9 cellular contexts compared by ENCODE assay signal in genomic region chr22:21666786-21667185, GRCh38. TPM values are rescaled to one million over a fixed set of nuclear protein-coding genes. Genes with fewer than 3 reads are reported as not detected.
DNase-seq lines count a peak whose midpoint lies in the region; ATAC-seq, FAIRE-seq and TF ChIP-seq lines count a peak whose summit lies in the region.
"Had no signal": no experiment of that assay in that cellular context is flagged by ENCODE, and none has a peak within 500 bp of the region (broad histone marks: within the 10 kb centered on the region; RNA-seq: fewer than 3 reads in every experiment).

No MANE protein-coding gene starts in this region.

- ATAC-seq in memory B cell (ENCODE audit: low read depth) (no peak), HG02852 (IDR thresholded peaks at IDR 0.05; ENCODE audit: unreplicated experiment) (no peak)

- no peaks in the 10 kb centered on the region for H3K9me3 Mint-ChIP-seq in astrocyte (ENCODE audit: unreplicated experiment)
- H3K9me3 Mint-ChIP-seq in memory B cell, result no peaks in the 10 kb centered on the region

- peaks cover 27% of the 10 kb centered on the region for H3K79me2 ChIP-seq in astrocyte (ENCODE audit: insufficient read depth, low read length)

- H3K4me3 Mint-ChIP-seq in astrocyte (ENCODE audit: unreplicated experiment) (peak overlapping the region; percentile 90), memory B cell (peak overlapping the region; percentile 94)

- no peaks in the 10 kb centered on the region for H3K27me3 ChIP-seq in cardiac muscle cell
- H3K27me3 ChIP-seq in astrocyte (ENCODE audit: insufficient read depth, low read length), result no peaks in the 10 kb centered on the region

- H3K4me1 Mint-ChIP-seq in astrocyte (ENCODE audit: low read depth, unreplicated experiment) (peaks cover 4% of the 10 kb centered on the region), memory B cell (peaks cover 15% of the 10 kb centered on the region)

- no peaks in the 10 kb centered on the region for H3K4me1 ChIP-seq in cardiac muscle cell (ENCODE audit: low read depth)
- H3K4me1 ChIP-seq in astrocyte (ENCODE audit: insufficient read depth, low read length), result no peaks in the 10 kb centered on the region
- no peaks in the 10 kb centered on the region for H3K4me1 ChIP-seq in urinary bladder (ENCODE audit: insufficient read depth)

- TF ChIP-seq CTCF in cardiac muscle cell (IDR thresholded peaks at IDR 0.05; ENCODE audit: low read depth, low read length) (no peak), astrocyte (IDR thresholded peaks at IDR 0.05; ENCODE audit: insufficient read depth, low read depth, low read length) (no peak)

- intact Hi-C loops in cardiac septum (cut with DNase I), result loop anchor here (5.0 kb wide), 1 partner anchor 276 kb away; no protein-coding TSS in a partner anchor

- H3K4me3 ChIP-seq in cardiac muscle cell, result peak overlapping the region; percentile 60
- H3K4me3 ChIP-seq in astrocyte (ENCODE audit: insufficient read depth, low read depth, low read length), result peak overlapping the region; percentile 51
- peak overlapping the region; percentile 66 for H3K4me3 ChIP-seq in urinary bladder (ENCODE audit: low read depth, low read length)

- no peaks in the 10 kb centered on the region for H3K9me3 ChIP-seq in cardiac muscle cell (ENCODE audit: low read depth)
- H3K9me3 ChIP-seq in astrocyte (ENCODE audit: insufficient read depth, low read depth, low read length), result no peaks in the 10 kb centered on the region

- no peak for DNase-seq in cardiac muscle cell (ENCODE audit: low read depth in 1 of 2, low spot score in 1 of 2)
- no peak for DNase-seq in cardiac septum (ENCODE audit: low spot score)
- DNase-seq in astrocyte (ENCODE audit: low read depth), result no peak
- no peak for DNase-seq in memory B cell (ENCODE audit: low spot score in 2 of 2)
- DNase-seq in superior temporal gyrus (ENCODE audit: extremely low spot score), result no peak
- DNase-seq in HuH-7 (ENCODE audit: low spot score), result no peak
- DNase-seq: NCI-H1436 treated with DMSO at 0.1 percent for 48 hours had no signal

- H3K4me2 ChIP-seq in astrocyte (ENCODE audit: low read length), result peak overlapping the region; percentile 82

- H3K27ac Mint-ChIP-seq in astrocyte (ENCODE audit: unreplicated experiment), result peak overlapping the region; percentile 97
- peak overlapping the region; percentile 94 for H3K27ac Mint-ChIP-seq in memory B cell

- no peak for FAIRE-seq in astrocyte (lab: Jason Lieb, UNC)

- peak overlapping the region; percentile 82 for H3K27ac ChIP-seq in cardiac muscle cell
- H3K27ac ChIP-seq in astrocyte (ENCODE audit: low read depth, low read length), result no peak overlapping the region
- H3K27ac ChIP-seq in urinary bladder (ENCODE audit: low read depth), result no peak overlapping the region

- peaks cover 12% of the 10 kb centered on the region for H4K20me1 ChIP-seq in astrocyte (ENCODE audit: insufficient read depth, low read length)

- H3K36me3 Mint-ChIP-seq in astrocyte (ENCODE audit: low read depth, unreplicated experiment) (peaks cover 2% of the 10 kb centered on the region), memory B cell (peaks cover 7% of the 10 kb centered on the region)

- peaks cover 2% of the 10 kb centered on the region for H3K27me3 Mint-ChIP-seq in astrocyte (ENCODE audit: low read depth, unreplicated experiment)
- H3K27me3 Mint-ChIP-seq in memory B cell, result no peaks in the 10 kb centered on the region

- H2AFZ ChIP-seq in astrocyte (ENCODE audit: low read depth, low read length), result no peak overlapping the region

- peak overlapping the region; percentile 77 for H3K9ac ChIP-seq in astrocyte (ENCODE audit: low read length)

- WGBS in urinary bladder, result 45% methylated on average over 16 of the region's 16 CpGs

- H3K36me3 ChIP-seq in cardiac muscle cell (peaks cover 11% of the 10 kb centered on the region), astrocyte (ENCODE audit: insufficient read depth, low read length) (peaks cover 8% of the 10 kb centered on the region), urinary bladder (ENCODE audit: insufficient read depth) (peaks cover 3% of the 10 kb centered on the region)

RNA-seq across cellular contexts. Expression of gene PPIL2, which starts 1.0 kb away (rescaled TPM):
- 23.3 and 29.2 TPM in 2 replicates for total RNA-seq in cardiac muscle cell
- 23.6 and 26.1 TPM in 2 replicates for polyA plus RNA-seq in cardiac muscle cell
- total RNA-seq in cardiac septum, result 25.9 TPM
- 28.2 and 28.5 TPM in 2 replicates for total RNA-seq in astrocyte
- 26.8 TPM for total RNA-seq in urinary bladder
- polyA plus RNA-seq in urinary bladder, result 26.3 TPM

RNA-seq across cellular contexts. Expression of gene SDF2L1, which starts 24.7 kb away (rescaled TPM):
- total RNA-seq in cardiac muscle cell (26.8 and 130 TPM in 2 replicates), cardiac septum (33.3 TPM), astrocyte (46.8 and 49.5 TPM in 2 replicates), urinary bladder (5.1 TPM)
- polyA plus RNA-seq in cardiac muscle cell (28.2 and 127 TPM in 2 replicates), urinary bladder (58.0 TPM)

RNA-seq across cellular contexts. Expression of gene CCDC116, which starts 34.2 kb away (rescaled TPM):
- 0.57 and 0.70 TPM in 2 replicates for total RNA-seq in cardiac muscle cell
- polyA plus RNA-seq in cardiac muscle cell, result 0.17 and 0.94 TPM in 2 replicates
- total RNA-seq in cardiac septum, result 0.43 TPM
- 0.11 and 0.22 TPM in 2 replicates for total RNA-seq in astrocyte
- 0.53 TPM for total RNA-seq in urinary bladder
- polyA plus RNA-seq in urinary bladder, result 0.37 TPM

RNA-seq across cellular contexts. Expression of gene YDJC, which starts 37.0 kb away (rescaled TPM):
- total RNA-seq in cardiac muscle cell, result 42.0 and 42.5 TPM in 2 replicates
- 31.2 and 31.8 TPM in 2 replicates for polyA plus RNA-seq in cardiac muscle cell
- total RNA-seq in cardiac septum, result 5.9 TPM
- 34.0 and 34.3 TPM in 2 replicates for total RNA-seq in astrocyte
- 3.7 TPM for total RNA-seq in urinary bladder
- 26.4 TPM for polyA plus RNA-seq in urinary bladder
